In the genomic region with DNA sequence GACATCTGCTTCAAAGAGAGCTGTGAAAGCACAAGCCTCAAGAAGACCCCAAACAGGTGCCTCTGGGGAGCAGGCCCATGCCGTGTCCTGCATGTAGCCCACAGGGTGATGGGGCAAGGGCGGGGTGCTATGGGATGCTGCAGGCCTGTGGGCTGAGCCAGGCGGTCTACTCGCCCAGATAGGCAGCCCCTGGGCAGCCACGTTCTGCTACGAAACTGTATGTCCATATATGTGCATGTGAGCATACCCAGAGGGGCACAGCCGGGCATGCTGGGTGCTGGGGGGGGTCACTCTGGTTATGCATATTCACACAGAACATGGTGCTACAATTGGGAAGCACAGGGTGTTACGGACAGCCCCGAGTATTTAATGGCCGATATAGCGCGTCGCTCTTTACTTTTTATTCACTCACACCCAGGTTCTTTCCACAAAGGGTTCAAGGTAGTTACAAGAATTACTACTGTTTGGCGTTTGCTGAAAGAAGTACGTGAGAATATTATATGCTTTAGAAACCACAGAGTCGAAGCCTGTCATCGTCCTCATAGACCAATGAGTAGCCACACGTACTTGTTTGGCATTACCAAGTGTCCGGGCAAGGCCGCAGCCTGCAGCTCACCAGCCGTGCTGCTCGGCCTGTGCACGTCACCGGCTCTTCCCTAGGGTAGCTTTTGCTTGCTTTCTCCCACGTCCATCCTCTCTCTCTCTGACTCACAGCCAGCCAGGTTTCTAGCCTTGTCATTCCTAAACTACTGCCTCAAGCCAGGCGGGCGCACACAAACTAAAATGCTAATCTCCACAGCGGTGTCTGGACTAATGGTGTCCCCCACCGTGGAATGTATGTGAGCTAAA, we compare ENCODE assay signal across 1 cellular context.
TF ChIP-seq lines count a peak whose summit lies in the region.

No MANE protein-coding gene starts in this region.

TF ChIP-seq in GM12878, 131 proteins besides CTCF, POLR2A, EP300 and RAD21 (continued from another document):
- TF ChIP-seq BCL3 (IDR thresholded peaks at IDR 0.05; ENCODE audit: borderline replicate concordance, insufficient read depth, low read depth, low read length, poor library complexity, severe bottlenecking) (peak; percentile 26), CBFB (IDR thresholded peaks at IDR 0.05; ENCODE audit: low read depth) (no peak), PAX8 (IDR thresholded peaks at IDR 0.05) (no peak), IRF5 (IDR thresholded peaks at IDR 0.05; ENCODE audit: borderline replicate concordance) (no peak), YBX1 (IDR thresholded peaks at IDR 0.05) (no peak), CHD1 (IDR thresholded peaks at IDR 0.05; ENCODE audit: low read depth, low read length) (no peak), TBL1XR1 (IDR thresholded peaks at IDR 0.05; ENCODE audit: low read depth, low read length) (peak; percentile 29; the same call in 1 of the 2 replicates), DPF2 (IDR thresholded peaks at IDR 0.05) (0 out of 2 replicates have a peak, but pooled peaks have one; percentile 71), ATF2 (IDR thresholded peaks at IDR 0.05; ENCODE audit: low read length) (peak; percentile 57), HDAC6 (IDR thresholded peaks at IDR 0.05; ENCODE audit: unreplicated experiment) (no peak), BACH1 (IDR thresholded peaks at IDR 0.05; ENCODE audit: borderline replicate concordance) (peak; percentile 15; the same call in 1 of the 2 replicates), E4F1 (IDR thresholded peaks at IDR 0.05; ENCODE audit: borderline replicate concordance, partially characterized antibody) (no peak), NR2C2 (IDR thresholded peaks at IDR 0.05; ENCODE audit: borderline replicate concordance, control insufficient read depth, insufficient read length, low read depth) (no peak), ZBED1 (IDR thresholded peaks at IDR 0.05; ENCODE audit: borderline replicate concordance) (no peak), GATAD2B (conservative IDR thresholded peaks at IDR 0.05; ENCODE audit: low read depth) (peak; percentile 47; the same call in 1 of the 2 replicates), POLR2AphosphoS2 (IDR thresholded peaks at IDR 0.05; ENCODE audit: low read depth, low read length) (no peak), POU2F2 (IDR thresholded peaks at IDR 0.05; ENCODE audit: borderline replicate concordance, low read depth, low read length) (peak; percentile 53; the same call in 1 of the 3 replicates), NFIC (IDR thresholded peaks at IDR 0.05; ENCODE audit: low read depth, low read length) (peak; percentile 47; the same call in 1 of the 2 replicates), BCL11A (IDR thresholded peaks at IDR 0.05; ENCODE audit: low read depth, low read length) (peak; percentile 81), KDM1A (IDR thresholded peaks at IDR 0.05; ENCODE audit: borderline replicate concordance) (no peak), NKRF (conservative IDR thresholded peaks at IDR 0.05) (no peak; the same call in 1 of the 2 replicates), ZNF687 (IDR thresholded peaks at IDR 0.05) (peak; percentile 96), RFX5 (IDR thresholded peaks at IDR 0.05; ENCODE audit: low read depth, low read length) (peak; percentile 62; the same call in 1 of the 2 replicates)
- TF ChIP-seq, protein P1, sequence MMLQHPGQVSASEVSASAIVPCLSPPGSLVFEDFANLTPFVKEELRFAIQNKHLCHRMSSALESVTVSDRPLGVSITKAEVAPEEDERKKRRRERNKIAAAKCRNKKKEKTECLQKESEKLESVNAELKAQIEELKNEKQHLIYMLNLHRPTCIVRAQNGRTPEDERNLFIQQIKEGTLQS (IDR thresholded peaks at IDR 0.05; ENCODE audit: borderline replicate concordance, extremely low read depth, low read depth, low read length), result no peak
